In the genomic region with DNA sequence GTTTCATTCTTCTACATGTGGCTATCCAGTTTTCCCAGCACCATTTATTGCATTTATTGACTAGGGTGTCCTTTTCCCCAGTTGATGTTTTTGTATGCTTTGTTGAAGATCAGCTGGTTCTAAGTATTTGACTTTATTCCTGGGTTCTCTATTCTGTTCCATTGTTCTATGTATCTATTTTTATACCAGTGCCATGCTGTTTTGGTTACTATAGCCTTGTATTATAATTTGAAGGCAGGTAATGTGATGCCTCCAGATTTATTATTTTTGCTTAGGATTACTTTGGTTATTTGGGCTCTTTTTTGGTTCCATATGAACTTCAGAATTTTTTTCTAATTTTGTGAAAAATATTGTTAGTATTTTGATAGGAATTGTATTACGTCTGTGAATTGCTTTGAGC, we compare ENCODE assay signal across 1 cellular context.
TF ChIP-seq lines count a peak whose summit lies in the region.

No MANE protein-coding gene starts in this region.

TF ChIP-seq in A549, 52 proteins besides CTCF, POLR2A, EP300 and RAD21 (continued from another document):
- TF ChIP-seq, protein P1, sequence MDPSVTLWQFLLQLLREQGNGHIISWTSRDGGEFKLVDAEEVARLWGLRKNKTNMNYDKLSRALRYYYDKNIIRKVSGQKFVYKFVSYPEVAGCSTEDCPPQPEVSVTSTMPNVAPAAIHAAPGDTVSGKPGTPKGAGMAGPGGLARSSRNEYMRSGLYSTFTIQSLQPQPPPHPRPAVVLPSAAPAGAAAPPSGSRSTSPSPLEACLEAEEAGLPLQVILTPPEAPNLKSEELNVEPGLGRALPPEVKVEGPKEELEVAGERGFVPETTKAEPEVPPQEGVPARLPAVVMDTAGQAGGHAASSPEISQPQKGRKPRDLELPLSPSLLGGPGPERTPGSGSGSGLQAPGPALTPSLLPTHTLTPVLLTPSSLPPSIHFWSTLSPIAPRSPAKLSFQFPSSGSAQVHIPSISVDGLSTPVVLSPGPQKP (IDR thresholded peaks at IDR 0.05; ENCODE audit: low read depth, low read length), result no peak
- TF ChIP-seq, protein P2, sequence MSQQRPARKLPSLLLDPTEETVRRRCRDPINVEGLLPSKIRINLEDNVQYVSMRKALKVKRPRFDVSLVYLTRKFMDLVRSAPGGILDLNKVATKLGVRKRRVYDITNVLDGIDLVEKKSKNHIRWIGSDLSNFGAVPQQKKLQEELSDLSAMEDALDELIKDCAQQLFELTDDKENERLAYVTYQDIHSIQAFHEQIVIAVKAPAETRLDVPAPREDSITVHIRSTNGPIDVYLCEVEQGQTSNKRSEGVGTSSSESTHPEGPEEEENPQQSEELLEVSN (IDR thresholded peaks at IDR 0.05; ENCODE audit: borderline replicate concordance, low read depth), result no peak
- TF ChIP-seq CHD4 (IDR thresholded peaks at IDR 0.05; ENCODE audit: borderline replicate concordance), result no peak
- no peak for TF ChIP-seq SMC3 (IDR thresholded peaks at IDR 0.05)
- no peak for TF ChIP-seq ZNF302 (CRISPR knock-in tag; IDR thresholded peaks at IDR 0.05)
